23 cellular contexts compared by ENCODE assay signal in the genomic region with DNA sequence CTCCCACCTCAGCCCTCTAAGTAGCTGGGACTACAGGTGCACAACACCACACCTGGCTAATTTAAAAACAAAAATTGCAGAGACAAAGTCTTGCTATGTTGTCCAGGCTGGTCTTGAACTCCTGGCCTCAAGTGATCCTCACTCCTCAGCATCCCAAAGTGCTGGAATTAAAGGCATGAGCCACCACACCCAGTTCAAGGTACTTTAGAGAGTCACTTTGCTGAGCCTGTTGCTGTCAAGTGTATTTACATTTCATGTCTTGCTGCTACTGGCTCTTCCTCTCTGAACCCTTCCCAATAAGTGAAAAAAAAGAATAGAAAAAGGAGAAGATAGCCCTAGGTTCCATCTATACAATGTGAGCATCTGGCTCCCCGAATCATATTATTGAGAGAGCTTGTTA. TPM values are rescaled to one million over a fixed set of nuclear protein-coding genes. Genes with fewer than 3 reads are reported as not detected.
DNase-seq lines count a peak whose midpoint lies in the region; ATAC-seq and TF ChIP-seq lines count a peak whose summit lies in the region.
"Had no signal": no experiment of that assay in that cellular context is flagged by ENCODE, and none has a peak within 500 bp of the region (broad histone marks: within the 10 kb centered on the region; RNA-seq: fewer than 3 reads in every experiment).

No MANE protein-coding gene starts in this region.

- intact Hi-C loops in body of pancreas (cut with DNase I) (no loop called here), upper lobe of right lung (cut with DNase I) (no loop called here), esophagus squamous epithelium (cut with DNase I) (no loop called here), right lobe of liver (cut with DNase I) (no loop called here)

- H3K9me3 ChIP-seq in body of pancreas (no peaks in the 10 kb centered on the region), upper lobe of right lung (no peaks in the 10 kb centered on the region), esophagus squamous epithelium (no peaks in the 10 kb centered on the region), right lobe of liver (no peaks in the 10 kb centered on the region)
- H3K9me3 ChIP-seq: pancreas, right atrium auricular region had no signal

- H3K4me1 ChIP-seq in body of pancreas = no peaks in the 10 kb centered on the region
- H3K4me1 ChIP-seq in upper lobe of right lung = no peaks in the 10 kb centered on the region
- no peaks in the 10 kb centered on the region for H3K4me1 ChIP-seq in esophagus squamous epithelium
- H3K4me1 ChIP-seq in right lobe of liver = peaks cover 0 to 15% (median 4%) of the 10 kb centered on the region in 4 donors
- H3K4me1 ChIP-seq: pancreas, right atrium auricular region had no signal

- H3K4me3 ChIP-seq in body of pancreas (no peak overlapping the region), upper lobe of right lung (no peak overlapping the region), esophagus squamous epithelium (no peak overlapping the region), right lobe of liver (no peak overlapping the region)
- H3K4me3 ChIP-seq: hepatocyte, pancreas, right atrium auricular region had no signal

- DNase-seq in body of pancreas (no peak), upper lobe of right lung (no peak), esophagus squamous epithelium (lab: John Stamatoyannopoulos, UW) (no peak), right lobe of liver (no peak)
- DNase-seq: activated CD4-positive, alpha-beta T cell treated with anti-CD3 and anti-CD28 coated beads for 48 hours; activated naive CD4-positive, alpha-beta T cell; activated T-cell treated with anti-CD3 and anti-CD28 coated beads, Interleukin-2, amount 50 U/mL, for 4 hours; brain microvascular endothelial cell; effector memory CD8-positive, alpha-beta T cell; foreskin melanocyte; naive B cell; NCI-H1048; stimulated activated CD4-positive, alpha-beta T cell treated with anti-CD3 and anti-CD28 coated beads, Interleukin-4, amount 100 ng/mL, for 1 hour; stimulated activated naive B cell treated with anti-CD40 and anti-IgM and Interleukin-4, amounts not matched to agents 10 μg/mL and 1 μg/mL and 100 μg/mL, for 72 hours had no signal

- no peak overlapping the region for H3K27ac ChIP-seq in body of pancreas
- H3K27ac ChIP-seq in upper lobe of right lung = no peak overlapping the region
- H3K27ac ChIP-seq in esophagus squamous epithelium = no peak overlapping the region
- H3K27ac ChIP-seq in right lobe of liver = no peak overlapping the region
- H3K27ac ChIP-seq: brain microvascular endothelial cell, C4-2B, hepatocyte, pancreas, right atrium auricular region had no signal

- TF ChIP-seq CTCF in body of pancreas (IDR thresholded peaks at IDR 0.05) = no peak
- no peak for TF ChIP-seq CTCF in upper lobe of right lung (IDR thresholded peaks at IDR 0.05)
- TF ChIP-seq CTCF in esophagus squamous epithelium (IDR thresholded peaks at IDR 0.05) = no peak
- TF ChIP-seq CTCF in right lobe of liver (IDR thresholded peaks at IDR 0.05) = no peak

- no peaks in the 10 kb centered on the region for H3K27me3 ChIP-seq in body of pancreas
- H3K27me3 ChIP-seq in upper lobe of right lung = no peaks in the 10 kb centered on the region
- H3K27me3 ChIP-seq in esophagus squamous epithelium = no peaks in the 10 kb centered on the region
- no peaks in the 10 kb centered on the region for H3K27me3 ChIP-seq in right lobe of liver
- H3K27me3 ChIP-seq: brain microvascular endothelial cell, hepatocyte, pancreas, right atrium auricular region had no signal

- H3K36me3 ChIP-seq in body of pancreas (replicated peaks in 1 of 2; ENCODE audit: insufficient read depth in 1 of 2, low read depth in 2 of 2) (no peaks in the 10 kb centered on the region), upper lobe of right lung (no peaks in the 10 kb centered on the region), esophagus squamous epithelium (no peaks in the 10 kb centered on the region), right lobe of liver (no peaks in the 10 kb centered on the region)
- H3K36me3 ChIP-seq: brain microvascular endothelial cell, pancreas, right atrium auricular region had no signal

- WGBS in body of pancreas, 2 donors = 70 to 87% methylated on average over 1 of the region's 1 CpG
- whole genome bisulfite sequencing in esophagus squamous epithelium, 2 donors = 63 to 69% methylated on average over 1 of the region's 1 CpG
- 73% methylated on average over 1 of the region's 1 CpG for WGBS in right lobe of liver (ENCODE audit: insufficient coverage, low coverage, low lambda C conversion rate, missing lambda C conversion rate)

- ATAC-seq in GM19467 (IDR thresholded peaks at IDR 0.05; ENCODE audit: unreplicated experiment) (peak; percentile 14), HG03280 (IDR thresholded peaks at IDR 0.05; ENCODE audit: unreplicated experiment) (peak; percentile 8), body of pancreas (peak; percentile 15), upper lobe of right lung (peak; percentile 50), GM21723 (IDR thresholded peaks at IDR 0.05; ENCODE audit: unreplicated experiment) (no peak), right lobe of liver (no peak)
- ATAC-seq: stimulated activated naive B cell treated with anti-CD40 and anti-IgM and Interleukin-4, amounts not matched to agents 10 μg/mL and 1 μg/mL and 100 μg/mL, for 72 hours had no signal

- TF ChIP-seq POLR2A in body of pancreas (IDR thresholded peaks at IDR 0.05) (no peak), esophagus squamous epithelium (IDR thresholded peaks at IDR 0.05) (no peak), right lobe of liver (IDR thresholded peaks at IDR 0.05) (no peak)

RNA-seq across cellular contexts. Expression of a gene that starts 38.4 kb away (rescaled TPM):
- not detected for total RNA-seq in body of pancreas
- total RNA-seq in upper lobe of right lung = 9.2 TPM
- total RNA-seq in esophagus squamous epithelium = not detected
- 10 to 100 TPM in 1 of 6 experiments, 1 to 10 TPM in 2, under 1 TPM in 2, not detected in 1; 0.06 to 19.8 (median 3.2) TPM for total RNA-seq in right lobe of liver
- total RNA-seq: activated T-cell treated with anti-CD3 and anti-CD28 coated beads, Interleukin-2, amount 50 U/mL, for 4 hours; Calu3; right atrium auricular region; SK-MEL-5 had no signal

Comparison
In these comparisons a context has a peak if more than half of its experiments do, and no peak if none do; other contexts are left out.
1. ATAC-seq: peak in GM19467 (single experiment), HG03280 (single experiment), body of pancreas (single experiment) and upper lobe of right lung (single experiment); none in GM21723 (single experiment) and right lobe of liver (0 of 4).